23 cellular contexts compared by ENCODE assay signal in genomic region chr5:136501133-136501532, GRCh38.
"Had no signal": no experiment of that assay in that cellular context is flagged by ENCODE, and none has a peak within 500 bp of the region (broad histone marks: within the 10 kb centered on the region; RNA-seq: fewer than 3 reads in every experiment).

No MANE protein-coding gene starts in this region.

- H3K4me3 ChIP-seq: coronary artery, dorsolateral prefrontal cortex, esophagus muscularis mucosa, gastroesophageal sphincter, heart left ventricle, hepatocyte, left lung, lower lobe of right lung, mucosa of descending colon had no signal

- H3K36me3 ChIP-seq: esophagus muscularis mucosa, gastroesophageal sphincter, heart left ventricle, left lung, lower lobe of right lung had no signal

- H3K4me1 ChIP-seq: esophagus muscularis mucosa, foreskin keratinocyte, gastroesophageal sphincter, heart left ventricle, left lung, lower lobe of right lung had no signal

- FAIRE-seq: colon, endothelial cell of umbilical vein, frontal cortex, islet of Langerhans, keratinocyte had no signal

- ATAC-seq: foreskin keratinocyte, gastroesophageal sphincter, heart left ventricle, left cardiac atrium, left lung, left ventricle myocardium superior, lower lobe of right lung, mucosa of descending colon had no signal

- H2AFZ ChIP-seq: hepatocyte had no signal

- H3K27me3 ChIP-seq: esophagus muscularis mucosa, foreskin keratinocyte, gastroesophageal sphincter, hepatocyte, left lung had no signal

- DNase-seq: dermis blood vessel endothelial cell; dorsolateral prefrontal cortex; effector CD4-positive, alpha-beta T cell; effector memory CD4-positive, alpha-beta T cell; foreskin keratinocyte; heart left ventricle; hypothalamus; left cardiac atrium; left lung; left ventricle myocardium superior; lower lobe of right lung; mesenchymal stem cell; mucosa of descending colon; naive B cell had no signal

- H3K79me2 ChIP-seq: hepatocyte had no signal

- H3K4me2 ChIP-seq: hepatocyte had no signal

- H3K27ac ChIP-seq: coronary artery, dorsolateral prefrontal cortex, esophagus muscularis mucosa, foreskin keratinocyte, gastroesophageal sphincter, heart left ventricle, hepatocyte, left lung, lower lobe of right lung had no signal
